In the genomic region with DNA sequence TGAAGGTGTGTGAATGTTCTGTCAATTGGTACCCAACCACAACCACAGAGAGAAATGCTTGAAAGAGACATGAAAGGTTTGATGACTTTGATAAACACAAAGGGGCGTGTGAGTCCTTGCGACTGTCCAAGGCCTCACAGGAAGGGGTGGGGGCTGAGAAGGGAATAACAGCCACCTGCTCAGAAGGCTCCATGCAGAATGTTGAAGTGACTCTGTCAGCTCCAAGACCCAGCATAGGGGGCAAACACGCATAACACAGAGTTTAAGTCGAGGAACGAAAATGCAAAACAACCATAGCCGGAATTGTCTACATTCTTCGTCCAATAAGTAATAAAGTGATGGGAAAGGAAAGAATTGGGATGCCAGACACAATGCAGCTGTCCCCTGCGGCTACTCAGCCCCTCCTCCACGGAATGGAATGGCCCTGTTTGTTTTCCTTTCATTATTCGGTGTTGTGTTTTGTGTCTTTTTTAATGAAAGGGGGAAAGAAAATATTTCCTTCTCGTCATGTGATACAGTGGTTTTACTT, we compare ENCODE assay signal across 18 cellular contexts. TPM values are rescaled to one million over a fixed set of nuclear protein-coding genes. Genes with fewer than 3 reads are reported as not detected.
DNase-seq lines count a peak whose midpoint lies in the region; ATAC-seq and TF ChIP-seq lines count a peak whose summit lies in the region.
"Had no signal": no experiment of that assay in that cellular context is flagged by ENCODE, and none has a peak within 500 bp of the region (broad histone marks: within the 10 kb centered on the region; RNA-seq: fewer than 3 reads in every experiment).

No MANE protein-coding gene starts in this region.

- H3K9ac ChIP-seq in colonic mucosa (ENCODE audit: low read depth in 2 of 2, low read length in 2 of 2) = no peak overlapping the region

- H3K9me3 Mint-ChIP-seq in endothelial cell (ENCODE audit: unreplicated experiment) (no peaks in the 10 kb centered on the region), nephron progenitor cell (peaks cover 18% of the 10 kb centered on the region)
- H3K9me3 Mint-ChIP-seq: activated CD8-positive, alpha-beta T cell treated with anti-CD3 and anti-CD28 coated beads for 36 hours; central memory CD8-positive, alpha-beta T cell had no signal

- no peaks in the 10 kb centered on the region for H3K27me3 ChIP-seq in AG04450 (ENCODE audit: control insufficient read depth, insufficient read depth, low read length)
- H3K27me3 ChIP-seq in SJCRH30 = no peaks in the 10 kb centered on the region
- H3K27me3 ChIP-seq in colonic mucosa = no peaks in the 10 kb centered on the region
- H3K27me3 ChIP-seq: esophagus muscularis mucosa had no signal

- POLR2A ChIA-PET in AG04450 (lab: Yijun Ruan, JAX) = no interaction called here

- H3K27ac Mint-ChIP-seq in endothelial cell (ENCODE audit: unreplicated experiment) (peak overlapping the region; percentile 78), nephron progenitor cell (peak overlapping the region; percentile 21)
- H3K27ac Mint-ChIP-seq: activated CD8-positive, alpha-beta T cell treated with anti-CD3 and anti-CD28 coated beads for 36 hours; naive thymus-derived CD4-positive, alpha-beta T cell had no signal

- no peak for ATAC-seq in GM21717 (IDR thresholded peaks at IDR 0.05; ENCODE audit: unreplicated experiment)
- ATAC-seq: activated CD8-positive, alpha-beta T cell treated with anti-CD3 and anti-CD28 coated beads for 36 hours; naive thymus-derived CD4-positive, alpha-beta T cell had no signal

- H3K27me3 Mint-ChIP-seq in endothelial cell (ENCODE audit: unreplicated experiment) (peaks cover 1% of the 10 kb centered on the region), nephron progenitor cell (ENCODE audit: low read depth, poor library complexity) (no peaks in the 10 kb centered on the region)

- H3K27ac ChIP-seq in AG04450 (ENCODE audit: low read depth, low read length) = peak overlapping the region; percentile 62
- H3K27ac ChIP-seq in SJCRH30 = peak overlapping the region; percentile 93
- no peak overlapping the region for H3K27ac ChIP-seq in colonic mucosa
- H3K27ac ChIP-seq: esophagus muscularis mucosa had no signal

- intact Hi-C loops in colonic mucosa (cut with DNase I) = no loop called here

- H3K4me3 Mint-ChIP-seq in endothelial cell (ENCODE audit: unreplicated experiment) = peak overlapping the region; percentile 13
- H3K4me3 Mint-ChIP-seq in nephron progenitor cell = no peak overlapping the region
- H3K4me3 Mint-ChIP-seq: activated CD8-positive, alpha-beta T cell treated with anti-CD3 and anti-CD28 coated beads for 36 hours; central memory CD8-positive, alpha-beta T cell; naive thymus-derived CD4-positive, alpha-beta T cell had no signal

- peaks cover 13% of the 10 kb centered on the region for H3K4me1 ChIP-seq in SJCRH30
- no peaks in the 10 kb centered on the region for H3K4me1 ChIP-seq in colonic mucosa

- H3K36me3 Mint-ChIP-seq in endothelial cell (ENCODE audit: low read depth, unreplicated experiment) = peaks cover 5% of the 10 kb centered on the region
- no peaks in the 10 kb centered on the region for H3K36me3 Mint-ChIP-seq in nephron progenitor cell (ENCODE audit: low read depth)
- H3K36me3 Mint-ChIP-seq: naive thymus-derived CD4-positive, alpha-beta T cell had no signal

- H3K36me3 ChIP-seq in SJCRH30 (no peaks in the 10 kb centered on the region), colonic mucosa (no peaks in the 10 kb centered on the region)
- H3K36me3 ChIP-seq: esophagus muscularis mucosa, HAP-1 had no signal

- CTCF ChIA-PET in AG04450 (lab: Charles Lee) = no interaction called here

- no peak for TF ChIP-seq CTCF in AG04450 (IDR thresholded peaks at IDR 0.05; ENCODE audit: low read depth, low read length)
- no peak for TF ChIP-seq CTCF in endothelial cell (IDR thresholded peaks at IDR 0.05; ENCODE audit: unreplicated experiment)
- TF ChIP-seq CTCF in nephron progenitor cell (IDR thresholded peaks at IDR 0.05) = no peak
- no peak for TF ChIP-seq CTCF in colonic mucosa (IDR thresholded peaks at IDR 0.05)

- DNase-seq in AG04450 (ENCODE audit: low read depth, low spot score) (no peak), SJCRH30 (peak; percentile 77 to 79), endothelial cell (ENCODE audit: low spot score) (no peak), nephron progenitor cell (no peak), NCI-H69 (lab: John Stamatoyannopoulos, UW) (no peak), colonic mucosa (no peak)
- DNase-seq in activated CD4-positive, alpha-beta T cell treated with anti-CD3 and anti-CD28 coated beads for 4 hours = no peak
- DNase-seq: activated CD8-positive, alpha-beta T cell treated with anti-CD3 and anti-CD28 coated beads for 36 hours; activated effector memory CD4-positive, alpha-beta T cell treated with anti-CD3 and anti-CD28 coated beads, Interleukin-2, amount 50 U/mL, for 16 hours; DMS53; naive thymus-derived CD4-positive, alpha-beta T cell; NCI-H345; T1000 had no signal

- H3K4me1 Mint-ChIP-seq in endothelial cell (ENCODE audit: unreplicated experiment) (peaks cover 35% of the 10 kb centered on the region), nephron progenitor cell (peaks cover 35% of the 10 kb centered on the region)
- H3K4me1 Mint-ChIP-seq: central memory CD8-positive, alpha-beta T cell had no signal

- H3K4me3 ChIP-seq in AG04450 (ENCODE audit: low read depth, low read length) = peak overlapping the region; percentile 21; the same call in 1 of the 2 replicates
- H3K4me3 ChIP-seq in SJCRH30 = peak overlapping the region; percentile 58
- H3K4me3 ChIP-seq in colonic mucosa = no peak overlapping the region
- H3K4me3 ChIP-seq: HAP-1 had no signal

- H3K9me3 ChIP-seq in AG04450 (ENCODE audit: control insufficient read depth, insufficient read depth, low read length) (no peaks in the 10 kb centered on the region), SJCRH30 (replicated peaks) (0 out of 2 replicates have a peak, but pooled peaks cover 3% of the 10 kb centered on the region), colonic mucosa (no peaks in the 10 kb centered on the region)
- H3K9me3 ChIP-seq: esophagus muscularis mucosa, HAP-1 had no signal

RNA-seq across cellular contexts. Expression of gene TMEM212, which starts 19.9 kb away (rescaled TPM):
- polyA plus RNA-seq in AG04450 (2011; rRNA removed) = not detected in 2 replicates
- polyA minus RNA-seq in AG04450 (2011; rRNA and poly(A)+ RNA removed) = not detected in 2 replicates
- total RNA-seq in SJCRH30 (2014; rRNA removed; shearing (Covaris generic)) = not detected in 2 replicates
- total RNA-seq in endothelial cell (ENCODE audit: unreplicated experiment) (not detected), colonic mucosa (not detected)
- total RNA-seq: activated CD8-positive, alpha-beta T cell treated with anti-CD3 and anti-CD28 coated beads for 36 hours; esophagus muscularis mucosa; naive thymus-derived CD4-positive, alpha-beta T cell; urinary bladder had no signal
- polyA plus RNA-seq: naive thymus-derived CD4-positive, alpha-beta T cell; urinary bladder had no signal

RNA-seq across cellular contexts. Expression of gene PLD1, which starts 52.8 kb away (rescaled TPM):
- 13.9 and 20.2 TPM in 2 replicates for polyA plus RNA-seq in AG04450 (2011; rRNA removed)
- polyA minus RNA-seq in AG04450 (2011; rRNA and poly(A)+ RNA removed) = 29.4 and 44.9 TPM in 2 replicates
- total RNA-seq in SJCRH30 (2014; rRNA removed; shearing (Covaris generic)) = 4.2 and 5.2 TPM in 2 replicates
- total RNA-seq in endothelial cell (ENCODE audit: unreplicated experiment) = 61.5 TPM
- total RNA-seq in colonic mucosa = 10 to 100 TPM; 49.6 to 81.3 TPM
- polyA plus RNA-seq: naive thymus-derived CD4-positive, alpha-beta T cell had no signal

Comparison
In these comparisons a context has a peak if more than half of its experiments do, and no peak if none do; other contexts are left out.
1. DNase-seq: peak in SJCRH30 (2 of 2); none in AG04450 (single experiment), endothelial cell (single experiment), nephron progenitor cell (single experiment), NCI-H69 (single experiment), colonic mucosa (single experiment) and activated CD4-positive, alpha-beta T cell treated with anti-CD3 and anti-CD28 coated beads for 4 hours (0 of 2).